Comparison of ENCODE assay signal across 21 cellular contexts in genomic region chr2:127117603-127118002, GRCh38.
"Had no signal": no experiment of that assay in that cellular context is flagged by ENCODE, and none has a peak within 500 bp of the region (broad histone marks: within the 10 kb centered on the region; RNA-seq: fewer than 3 reads in every experiment).

No MANE protein-coding gene starts in this region.

- ATAC-seq: effector memory CD8-positive, alpha-beta T cell; gastrocnemius medialis; heart left ventricle; left lung; mucosa of descending colon; naive thymus-derived CD4-positive, alpha-beta T cell had no signal

- H3K4me1 Mint-ChIP-seq: memory B cell; naive thymus-derived CD4-positive, alpha-beta T cell had no signal

- H3K4me3 Mint-ChIP-seq: dendritic cell treated with granulocyte-macrophage colony-stimulating factor and Interleukin-4, amounts not matched to agents 40 ng/mL and 50 ng/mL, for 4 days; effector memory CD8-positive, alpha-beta T cell; memory B cell; naive thymus-derived CD4-positive, alpha-beta T cell; stimulated activated naive B cell treated with anti-CD40 and anti-IgM and Interleukin-4, amounts not matched to agents 10 μg/mL and 1 μg/mL and 100 μg/mL, for 72 hours had no signal

- H3K27ac ChIP-seq: cardiac muscle cell, epithelial cell of prostate, gastrocnemius medialis, heart left ventricle, left lung, neutrophil, transverse colon had no signal

- H3K36me3 ChIP-seq: cardiac muscle cell, gastrocnemius medialis, heart left ventricle, left lung, neutrophil, transverse colon had no signal

- H3K27me3 ChIP-seq: gastrocnemius medialis, left lung, transverse colon had no signal

- H3K27ac Mint-ChIP-seq: dendritic cell treated with granulocyte-macrophage colony-stimulating factor and Interleukin-4, amounts not matched to agents 40 ng/mL and 50 ng/mL, for 4 days; effector memory CD8-positive, alpha-beta T cell; memory B cell; naive thymus-derived CD4-positive, alpha-beta T cell; stimulated activated naive B cell treated with anti-CD40 and anti-IgM and Interleukin-4, amounts not matched to agents 10 μg/mL and 1 μg/mL and 100 μg/mL, for 72 hours had no signal

- DNase-seq: activated CD4-positive, CD25-positive, alpha-beta regulatory T cell treated with anti-CD3 and anti-CD28 coated beads, Interleukin-2, amount 50 U/mL, for 72 hours; activated naive CD4-positive, alpha-beta T cell treated with Interleukin-2 at 50 U/mL for 16 hours; effector memory CD8-positive, alpha-beta T cell; gastrocnemius medialis; heart left ventricle; naive thymus-derived CD4-positive, alpha-beta T cell; retina; SK-N-SH; stimulated activated CD4-positive, alpha-beta T cell treated with anti-CD3 and anti-CD28 coated beads, Interleukin-15, amount 100 ng/mL, for 24 hours; stimulated activated CD4-positive, alpha-beta T cell treated with anti-CD3 and anti-CD28 coated beads, Interleukin-4, amount 100 ng/mL, for 1 hour; stimulated activated naive B cell treated with anti-CD40 and anti-IgM and Interleukin-4, amounts not matched to agents 10 μg/mL and 1 μg/mL and 100 μg/mL, for 72 hours; T-helper 1 cell; T1000; transverse colon had no signal

- H3K4me3 ChIP-seq: cardiac muscle cell, gastrocnemius medialis, heart left ventricle, left lung, mucosa of descending colon, transverse colon had no signal

- H3K36me3 Mint-ChIP-seq: naive thymus-derived CD4-positive, alpha-beta T cell; stimulated activated naive B cell treated with anti-CD40 and anti-IgM and Interleukin-4, amounts not matched to agents 10 μg/mL and 1 μg/mL and 100 μg/mL, for 72 hours had no signal

- H3K9me3 ChIP-seq: gastrocnemius medialis, heart left ventricle, left lung, mucosa of descending colon, neutrophil, SK-N-SH, transverse colon had no signal

- H3K9ac ChIP-seq: SK-N-SH had no signal

- H3K4me1 ChIP-seq: gastrocnemius medialis, left lung had no signal

- H3K9me3 Mint-ChIP-seq: dendritic cell treated with granulocyte-macrophage colony-stimulating factor and Interleukin-4, amounts not matched to agents 40 ng/mL and 50 ng/mL, for 4 days; effector memory CD8-positive, alpha-beta T cell; memory B cell; stimulated activated naive B cell treated with anti-CD40 and anti-IgM and Interleukin-4, amounts not matched to agents 10 μg/mL and 1 μg/mL and 100 μg/mL, for 72 hours had no signal
